9 cellular contexts compared by ENCODE assay signal in the genomic region with DNA sequence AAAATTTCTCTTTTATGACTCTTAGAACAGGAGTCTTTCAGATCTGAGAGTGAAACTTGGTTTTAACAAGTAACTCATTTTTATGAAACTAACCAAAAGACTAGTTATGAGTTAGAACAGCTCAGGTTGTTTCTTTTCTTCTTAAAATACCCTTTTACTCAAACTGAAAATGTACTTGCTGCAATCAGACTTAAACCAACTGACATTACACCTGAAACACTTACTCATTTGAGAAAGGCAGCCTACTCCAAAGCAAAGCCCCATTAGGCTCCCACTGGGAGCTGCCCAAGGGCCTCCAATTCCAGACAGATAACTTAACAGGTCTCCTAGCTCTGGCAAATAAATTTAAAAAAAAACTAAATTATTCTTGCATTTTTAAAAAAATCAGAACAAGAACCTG. TPM values are rescaled to one million over a fixed set of nuclear protein-coding genes. Genes with fewer than 3 reads are reported as not detected.
DNase-seq lines count a peak whose midpoint lies in the region; ATAC-seq and TF ChIP-seq lines count a peak whose summit lies in the region.
"Had no signal": no experiment of that assay in that cellular context is flagged by ENCODE, and none has a peak within 500 bp of the region (broad histone marks: within the 10 kb centered on the region; RNA-seq: fewer than 3 reads in every experiment).

No MANE protein-coding gene starts in this region.

- CTCF ChIA-PET in CD8-positive, alpha-beta T cell (lab: Charles Lee) = interaction anchor here (0.6 to 1.2 kb wide), 3 partner anchors 118 to 476 kb away, joined by 3 read pairs; no protein-coding TSS in a partner anchor

- H3K9me3 ChIP-seq in CD8-positive, alpha-beta T cell (ENCODE audit: low read length) = no peaks in the 10 kb centered on the region

- POLR2A ChIA-PET in CD8-positive, alpha-beta T cell (lab: Charles Lee) = interaction anchor here (0.7 to 3.8 kb wide), 7 partner anchors 9 to 474 kb away, joined by 3 to 41 read pairs (median 4); no protein-coding TSS in a partner anchor

- peaks cover 47% of the 10 kb centered on the region for H3K4me1 ChIP-seq in CD8-positive, alpha-beta T cell (ENCODE audit: insufficient read depth, low read length)
- H3K4me1 ChIP-seq in KMS-11 (ENCODE audit: low read depth, poor library complexity, severe bottlenecking) = peaks cover 48% of the 10 kb centered on the region

- intact Hi-C loops in CD8-positive, alpha-beta T cell (cut with DNase I, micrococcal nuclease) = loop anchor here (2.0 to 10.0 kb wide), 5 partner anchors 14 to 1628 kb away; a partner anchor contains a TSS

- H3K4me3 ChIP-seq in CD8-positive, alpha-beta T cell (ENCODE audit: low read depth, low read length) = no peak overlapping the region
- H3K4me3 ChIP-seq in KMS-11 (IDR thresholded peaks at IDR 0.05; ENCODE audit: insufficient read depth, low read depth, low read length) (no peak overlapping the region), epithelial cell of esophagus (ENCODE audit: low read length) (peak overlapping the region; percentile 73)

- H3K36me3 Mint-ChIP-seq in CD8-positive, alpha-beta T cell = peaks cover 22% of the 10 kb centered on the region
- H3K36me3 Mint-ChIP-seq in stimulated activated naive B cell treated with anti-CD40 and anti-IgM and Interleukin-4, amounts not matched to agents 10 μg/mL and 1 μg/mL and 100 μg/mL, for 72 hours = peaks cover 19 to 23% of the 10 kb centered on the region in 2 donors

- H3K4me3 Mint-ChIP-seq in CD8-positive, alpha-beta T cell = peak overlapping the region; percentile 97
- peak overlapping the region; percentile 95 to 99 for H3K4me3 Mint-ChIP-seq in stimulated activated naive B cell treated with anti-CD40 and anti-IgM and Interleukin-4, amounts not matched to agents 10 μg/mL and 1 μg/mL and 100 μg/mL, for 72 hours

- H3K27ac Mint-ChIP-seq in CD8-positive, alpha-beta T cell = peak overlapping the region; percentile 77
- H3K27ac Mint-ChIP-seq in stimulated activated naive B cell treated with anti-CD40 and anti-IgM and Interleukin-4, amounts not matched to agents 10 μg/mL and 1 μg/mL and 100 μg/mL, for 72 hours = peak overlapping the region; percentile 99

- DNase-seq in CD8-positive, alpha-beta T cell = no peak
- DNase-seq in GM20000 (ENCODE audit: low spot score) (peak; percentile 66), epithelial cell of esophagus (ENCODE audit: low read depth) (peak; percentile 21), SIG-M5 treated with dmso at 0.1 percent for 504 hours (lab: John Stamatoyannopoulos, UW; ENCODE audit: unreplicated experiment) (no peak), ecto neural progenitor cell (ENCODE audit: low spot score) (no peak)
- peak; percentile 20 for DNase-seq in stimulated activated naive B cell treated with anti-CD40 and anti-IgM and Interleukin-4, amounts not matched to agents 10 μg/mL and 1 μg/mL and 100 μg/mL, for 72 hours

- peaks cover 71% of the 10 kb centered on the region for H3K79me2 ChIP-seq in KMS-11 (ENCODE audit: insufficient read depth, low read depth)

- H2AFZ ChIP-seq in KMS-11 (ENCODE audit: low read depth) = no peak overlapping the region

- H3K4me2 ChIP-seq in KMS-11 = peak overlapping the region; percentile 94

- TF ChIP-seq CTCF in CD8-positive, alpha-beta T cell (IDR thresholded peaks at IDR 0.05) = no peak
- TF ChIP-seq CTCF in GM20000 (IDR thresholded peaks at IDR 0.05; ENCODE audit: extremely low read depth, missing control alignments) (no peak), KMS-11 (conservative IDR thresholded peaks at IDR 0.05; ENCODE audit: low read depth, low read length) (no peak), epithelial cell of esophagus (IDR thresholded peaks at IDR 0.05; ENCODE audit: insufficient read depth, low read depth, low read length, missing control alignments) (no peak)

- ATAC-seq in CD8-positive, alpha-beta T cell = no peak
- peak; percentile 22 to 29 for ATAC-seq in stimulated activated naive B cell treated with anti-CD40 and anti-IgM and Interleukin-4, amounts not matched to agents 10 μg/mL and 1 μg/mL and 100 μg/mL, for 72 hours (replicated peaks)
- ATAC-seq in HG03095 (IDR thresholded peaks at IDR 0.05; ENCODE audit: unreplicated experiment) = no peak

- no peaks in the 10 kb centered on the region for H4K20me1 ChIP-seq in KMS-11 (ENCODE audit: insufficient read depth)

- no peaks in the 10 kb centered on the region for H3K9me3 Mint-ChIP-seq in CD8-positive, alpha-beta T cell
- H3K9me3 Mint-ChIP-seq in stimulated activated naive B cell treated with anti-CD40 and anti-IgM and Interleukin-4, amounts not matched to agents 10 μg/mL and 1 μg/mL and 100 μg/mL, for 72 hours = peaks cover 6% of the 10 kb centered on the region in 2 donors

- no peaks in the 10 kb centered on the region for H3K27me3 ChIP-seq in CD8-positive, alpha-beta T cell (ENCODE audit: insufficient read depth, low read length)
- H3K27me3 ChIP-seq in KMS-11 (ENCODE audit: insufficient read depth, low read depth) = no peaks in the 10 kb centered on the region

- no peak overlapping the region for H3K27ac ChIP-seq in CD8-positive, alpha-beta T cell (ENCODE audit: low read depth, low read length)
- peak overlapping the region; percentile 84 for H3K27ac ChIP-seq in KMS-11
- H3K27ac ChIP-seq: HL-60 had no signal

- peak overlapping the region; percentile 67; the same call in 1 of the 2 replicates for H3K9ac ChIP-seq in KMS-11

- H3K4me1 Mint-ChIP-seq in CD8-positive, alpha-beta T cell (ENCODE audit: low read depth) = peaks cover 56% of the 10 kb centered on the region
- H3K4me1 Mint-ChIP-seq in stimulated activated naive B cell treated with anti-CD40 and anti-IgM and Interleukin-4, amounts not matched to agents 10 μg/mL and 1 μg/mL and 100 μg/mL, for 72 hours = peaks cover 30 to 62% of the 10 kb centered on the region in 2 donors

- H3K27me3 Mint-ChIP-seq in CD8-positive, alpha-beta T cell (ENCODE audit: low read depth) = no peaks in the 10 kb centered on the region
- no peaks in the 10 kb centered on the region for H3K27me3 Mint-ChIP-seq in stimulated activated naive B cell treated with anti-CD40 and anti-IgM and Interleukin-4, amounts not matched to agents 10 μg/mL and 1 μg/mL and 100 μg/mL, for 72 hours

- no peaks in the 10 kb centered on the region for H3K36me3 ChIP-seq in CD8-positive, alpha-beta T cell (ENCODE audit: insufficient read depth, low read length)
- no peaks in the 10 kb centered on the region for H3K36me3 ChIP-seq in KMS-11 (ENCODE audit: insufficient read depth)

RNA-seq across cellular contexts. Expression of a gene that starts 3.6 kb away (rescaled TPM):
- total RNA-seq in CD8-positive, alpha-beta T cell = 10 to 100 TPM; 97.2 to 97.3 TPM

Comparison
In these comparisons a context has a peak if more than half of its experiments do, and no peak if none do; other contexts are left out.
1. ATAC-seq: peak in stimulated activated naive B cell treated with anti-CD40 and anti-IgM and Interleukin-4, amounts not matched to agents 10 μg/mL and 1 μg/mL and 100 μg/mL, for 72 hours (2 of 2); none in CD8-positive, alpha-beta T cell (single experiment) and HG03095 (single experiment).
2. DNase-seq: peak in GM20000 (single experiment), epithelial cell of esophagus (single experiment) and stimulated activated naive B cell treated with anti-CD40 and anti-IgM and Interleukin-4, amounts not matched to agents 10 μg/mL and 1 μg/mL and 100 μg/mL, for 72 hours (single experiment); none in CD8-positive, alpha-beta T cell (0 of 7), SIG-M5 treated with dmso at 0.1 percent for 504 hours (single experiment) and ecto neural progenitor cell (single experiment).